ENCODE assay signal across 24 cellular contexts in the genomic region with DNA sequence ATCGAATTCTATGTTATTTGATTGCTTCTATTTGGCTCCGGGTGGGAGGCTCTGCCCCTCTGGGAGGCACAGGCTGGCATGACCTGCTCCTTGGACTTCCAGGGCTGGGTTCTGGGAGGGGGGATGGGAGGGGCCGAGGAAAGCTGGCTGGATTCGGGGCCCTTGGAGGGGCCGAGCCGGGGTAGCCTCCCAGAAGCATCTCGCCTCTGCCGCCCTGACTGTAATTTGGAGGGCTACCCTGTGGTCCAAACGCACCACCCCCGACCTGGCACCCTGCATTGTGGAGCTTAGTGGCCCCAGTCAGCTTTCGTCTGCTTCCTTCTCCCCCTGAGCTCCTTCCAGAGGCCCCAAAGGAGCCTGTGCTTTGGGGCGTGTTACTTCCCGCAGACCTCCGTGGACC.
"Had no signal": no experiment of that assay in that cellular context is flagged by ENCODE, and none has a peak within 500 bp of the region (broad histone marks: within the 10 kb centered on the region; RNA-seq: fewer than 3 reads in every experiment).

No MANE protein-coding gene starts in this region.

- ATAC-seq: activated naive CD4-positive, alpha-beta T cell treated with anti-CD3 and anti-CD28 coated beads, Interleukin-2, amount 50 U/mL, for 72 hours; activated naive CD8-positive, alpha-beta T cell treated with anti-CD3 and anti-CD28 coated beads, Interleukin-2, amount 50 U/mL, for 24 hours; activated T-cell treated with anti-CD3 and anti-CD28 coated beads, Interleukin-2, amount 50 U/mL, for 4 hours; T-cell had no signal

- H3K27ac ChIP-seq: VCaP had no signal

- DNase-seq: activated CD4-positive, alpha-beta memory T cell treated with anti-CD3 and anti-CD28 coated beads for 36 hours; activated CD4-positive, alpha-beta T cell treated with anti-CD3 and anti-CD28 coated beads, Interleukin-2, amount 10 ng/mL, durations not matched to agents 7 days and 5 days; activated CD4-positive, CD25-positive, alpha-beta regulatory T cell; activated CD8-positive, alpha-beta memory T cell treated with anti-CD3 and anti-CD28 coated beads for 24 hours; activated effector memory CD4-positive, alpha-beta T cell treated with anti-CD3 and anti-CD28 coated beads, Interleukin-2, amount 50 U/mL, for 16 hours; activated naive CD4-positive, alpha-beta T cell treated with Interleukin-2 at 50 U/mL for 16 hours; activated naive CD8-positive, alpha-beta T cell treated with anti-CD3 and anti-CD28 coated beads, Interleukin-2, amount 50 U/mL, for 24 hours; activated T-cell treated with anti-CD3 and anti-CD28 coated beads, Interleukin-2, amount 50 U/mL, for 4 hours; amniotic stem cell; IMR-90; Kasumi-1; KBM-7; NCI-H1105 treated with DMSO at 0.1 percent for 48 hours; NCI-H1436 treated with DMSO at 0.1 percent for 48 hours; NCI-H187; NCI-H2081; NCI-H446; NCI-H524; SIG-M5; T-cell; T-helper 2 cell; T1000 had no signal
